28 cellular contexts compared by ENCODE assay signal in genomic region chr13:21707586-21707985, GRCh38. TPM values are rescaled to one million over a fixed set of nuclear protein-coding genes. Genes with fewer than 3 reads are reported as not detected.
A peak's percentile ranks its signal among the peaks of the same experiment; 100 is the strongest.
DNase-seq lines count a peak whose midpoint lies in the region; ATAC-seq lines count a peak whose summit lies in the region.
"Had no signal": no experiment of that assay in that cellular context is flagged by ENCODE, and none has a peak within 500 bp of the region (broad histone marks: within the 10 kb centered on the region; RNA-seq: fewer than 3 reads in every experiment).

No MANE protein-coding gene starts in this region.

- H4K12ac ChIP-seq in trophoblast cell (ENCODE audit: low read depth, low read length): no peak overlapping the region

- no peaks in the 10 kb centered on the region for H3K79me1 ChIP-seq in trophoblast cell (ENCODE audit: low read length)

- peaks cover 2% of the 10 kb centered on the region for H3K9me3 ChIP-seq in trophoblast cell (ENCODE audit: insufficient read depth, low read depth, low read length)
- H3K9me3 ChIP-seq: A549, BE2C, Caco-2 had no signal

- no peak overlapping the region for H3K27ac ChIP-seq in trophoblast cell (ENCODE audit: low read depth, low read length)
- H3K27ac ChIP-seq: 22Rv1; A549; BLaER1; BLaER1 treated with 17β-estradiol and CSF1 and Interleukin-3, amounts not matched to agents 10 nM and 100 nM; C4-2B had no signal

- ATAC-seq in HG03108 (IDR thresholded peaks at IDR 0.05; ENCODE audit: unreplicated experiment): no peak
- ATAC-seq: A549; CD8-positive, alpha-beta T cell had no signal

- no peak overlapping the region for H2BK12ac ChIP-seq in trophoblast cell (ENCODE audit: low read length)

- H2AFZ ChIP-seq in trophoblast cell (ENCODE audit: insufficient read depth, low read length, poor library complexity): no peak overlapping the region

- H2BK5ac ChIP-seq in trophoblast cell (ENCODE audit: low read depth, low read length, poor library complexity): no peak overlapping the region

- no peak overlapping the region for H3K14ac ChIP-seq in trophoblast cell (ENCODE audit: low read length)

- WGBS in trophoblast cell (ENCODE audit: extremely low coverage, insufficient coverage, insufficient read length): no CpG with 5 or more reads among the region's 3 CpGs

- no peak overlapping the region for H4K8ac ChIP-seq in trophoblast cell (ENCODE audit: low read depth, low read length)

- DNase-seq in trophoblast cell: peak; percentile 15 to 60
- DNase-seq: 8988T; ACHN; AML-193; BE2C; C1 segment of cervical spinal cord; Caco-2; Calu3; CD4-positive, alpha-beta memory T cell; CD4-positive, alpha-beta T cell; CD4-positive, CD25-positive, alpha-beta regulatory T cell; CD8-positive, alpha-beta memory T cell; CD8-positive, alpha-beta T cell; COR-L47; DMS 273 treated with DMSO at 0.1 percent for 48 hours; DMS153; DMS53; DMS79; DMS79 treated with DMSO at 0.1 percent for 48 hours; DND-41; EL had no signal

- H3K27me3 ChIP-seq in trophoblast cell (ENCODE audit: insufficient read depth, low read length): no peaks in the 10 kb centered on the region
- H3K27me3 ChIP-seq: BLaER1; BLaER1 treated with 17β-estradiol and CSF1 and Interleukin-3, amounts not matched to agents 10 nM and 100 nM had no signal

- no peak overlapping the region for H3K4me2 ChIP-seq in trophoblast cell (ENCODE audit: low read length)
- H3K4me2 ChIP-seq: A549, BLaER1 had no signal

- no peak overlapping the region for H2AK5ac ChIP-seq in trophoblast cell (ENCODE audit: low read length)

- H3K9ac ChIP-seq in trophoblast cell (ENCODE audit: low read length): no peak overlapping the region
- H3K9ac ChIP-seq: BLaER1; BLaER1 treated with 17β-estradiol and CSF1 and Interleukin-3, amounts not matched to agents 10 nM and 100 nM had no signal

- no peak overlapping the region for H4K91ac ChIP-seq in trophoblast cell (ENCODE audit: low read depth, low read length)

- H3K18ac ChIP-seq in trophoblast cell (ENCODE audit: low read length): no peak overlapping the region

- H3K4ac ChIP-seq in trophoblast cell (ENCODE audit: low read depth, low read length): no peak overlapping the region

- H2BK120ac ChIP-seq in trophoblast cell (ENCODE audit: insufficient read depth, low read length, poor library complexity): no peak overlapping the region

- no peak overlapping the region for H3K23ac ChIP-seq in trophoblast cell (ENCODE audit: low read length)

- H3K4me1 ChIP-seq in trophoblast cell (ENCODE audit: control insufficient read depth in 1 of 2, insufficient read depth in 2 of 2, low read length in 2 of 2): peaks cover 0 to 8% of the 10 kb centered on the region in 2 experiments
- H3K4me1 ChIP-seq: A549, BE2C, Caco-2 had no signal

- no peaks in the 10 kb centered on the region for H3K36me3 ChIP-seq in trophoblast cell (ENCODE audit: control insufficient read depth in 1 of 2, insufficient read depth in 2 of 2, low read length in 2 of 2)
- H3K36me3 ChIP-seq: BE2C had no signal

- H3K4me3 ChIP-seq in trophoblast cell (ENCODE audit: low read depth, low read length): no peak overlapping the region
- H3K4me3 ChIP-seq: A549; BLaER1; BLaER1 treated with 17β-estradiol and CSF1 and Interleukin-3, amounts not matched to agents 10 nM and 100 nM had no signal

- H3K79me2 ChIP-seq in trophoblast cell (ENCODE audit: control insufficient read depth, insufficient read depth, low read length, poor library complexity): no peaks in the 10 kb centered on the region

RNA-seq across cellular contexts. Expression of gene FGF9, which starts 36.7 kb away (rescaled TPM):
- polyA plus RNA-seq in trophoblast cell (2013): 0.32 and 0.34 TPM in 2 replicates
- polyA plus RNA-seq: A549, BJ had no signal
